1 cellular context compared by ENCODE assay signal in genomic region chr13:30307966-30308290, GRCh38.
TF ChIP-seq lines count a peak whose summit lies in the region.

No MANE protein-coding gene starts in this region.

TF ChIP-seq in GM12878, 131 proteins besides CTCF, POLR2A, EP300 and RAD21 (continued from another document):
- TF ChIP-seq ZBED1 (IDR thresholded peaks at IDR 0.05; ENCODE audit: borderline replicate concordance) (no peak), KLF5 (IDR thresholded peaks at IDR 0.05; ENCODE audit: partially characterized antibody) (no peak), GATAD2B (conservative IDR thresholded peaks at IDR 0.05; ENCODE audit: low read depth) (no peak), FOS (IDR thresholded peaks at IDR 0.05; ENCODE audit: borderline replicate concordance, extremely low read depth, insufficient read length) (no peak), SRF (IDR thresholded peaks at IDR 0.05; ENCODE audit: low read depth in 2 of 2, low read length in 2 of 2) (no peak), ASH2L (IDR thresholded peaks at IDR 0.05; ENCODE audit: borderline replicate concordance, low read depth) (no peak), IRF3 (IDR thresholded peaks at IDR 0.05) (no peak), ZSCAN29 (IDR thresholded peaks at IDR 0.05) (no peak)
